1 cellular context compared by ENCODE assay signal in the genomic region with DNA sequence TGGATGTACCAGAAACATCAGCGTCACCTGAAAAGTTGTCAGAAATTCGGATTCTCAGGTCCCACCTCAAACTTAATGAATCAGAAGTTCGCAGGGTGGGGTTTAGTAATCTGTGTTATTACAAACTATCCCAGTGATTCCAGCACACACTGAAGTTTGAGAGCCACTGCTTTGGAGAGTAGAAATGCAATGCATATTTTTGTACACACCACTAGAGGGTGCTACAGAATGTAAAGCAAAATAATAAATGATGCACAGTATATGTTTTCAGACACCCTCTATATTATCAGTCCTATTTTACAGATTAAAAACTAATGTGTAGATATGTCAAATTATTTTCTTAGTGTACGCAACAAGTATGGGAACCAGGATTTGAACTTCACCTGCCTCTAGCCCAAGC.
TF ChIP-seq lines count a peak whose summit lies in the region.

No MANE protein-coding gene starts in this region.

TF ChIP-seq in H1, 55 proteins besides CTCF, POLR2A, EP300 and RAD21 (continued from another document):
- TF ChIP-seq MAFK (IDR thresholded peaks at IDR 0.05; ENCODE audit: low read depth, low read length) (no peak), JUN (IDR thresholded peaks at IDR 0.05; ENCODE audit: low read depth, low read length) (no peak), GABPA (IDR thresholded peaks at IDR 0.05; ENCODE audit: borderline replicate concordance, insufficient read depth, low read length) (no peak)
